In genomic region chr12:111353603-111354295, GRCh38 we compare ENCODE assay signal across 18 cellular contexts. TPM values are rescaled to one million over a fixed set of nuclear protein-coding genes. Genes with fewer than 3 reads are reported as not detected.
DNase-seq lines count a peak whose midpoint lies in the region; ATAC-seq, FAIRE-seq and TF ChIP-seq lines count a peak whose summit lies in the region.
"Had no signal": no experiment of that assay in that cellular context is flagged by ENCODE, and none has a peak within 500 bp of the region (broad histone marks: within the 10 kb centered on the region; RNA-seq: fewer than 3 reads in every experiment).

No MANE protein-coding gene starts in this region.

- H3K36me3 ChIP-seq in HUES48 (ENCODE audit: control insufficient read depth, insufficient read depth, low read length) (no peaks in the 10 kb centered on the region), endodermal cell (ENCODE audit: control insufficient read depth, insufficient read depth, low read length) (peaks cover 5% of the 10 kb centered on the region), HepG2 (replicated peaks in 1 of 2; ENCODE audit: control insufficient read depth in 1 of 2, insufficient read depth in 2 of 2, low read length in 2 of 2) (no peaks in the 10 kb centered on the region)

- peaks cover 12% of the 10 kb centered on the region for H3K36me3 Mint-ChIP-seq in endodermal cell (ENCODE audit: low read depth)
- H3K36me3 Mint-ChIP-seq: CD4-positive, CD25-positive, alpha-beta regulatory T cell had no signal

- H3K27me3 Mint-ChIP-seq in endodermal cell (ENCODE audit: insufficient read depth) = no peaks in the 10 kb centered on the region

- no peak overlapping the region for H3K4me3 Mint-ChIP-seq in endodermal cell
- H3K4me3 Mint-ChIP-seq: CD4-positive, CD25-positive, alpha-beta regulatory T cell had no signal

- no peak overlapping the region for H3K4me3 ChIP-seq in A549
- no peak overlapping the region for H3K4me3 ChIP-seq in HUES48 (ENCODE audit: low read depth, low read length)
- H3K4me3 ChIP-seq in endodermal cell (ENCODE audit: low read length) = no peak overlapping the region
- no peak overlapping the region for H3K4me3 ChIP-seq in HepG2 (replicated peaks in 1 of 3; ENCODE audit: insufficient read depth in 1 of 3, low read depth in 2 of 3, low read length in 3 of 3)

- H3K27ac Mint-ChIP-seq in endodermal cell = peak overlapping the region; percentile 79
- H3K27ac Mint-ChIP-seq: CD4-positive, CD25-positive, alpha-beta regulatory T cell had no signal

- H2AFZ ChIP-seq in HepG2 (ENCODE audit: low read length) = no peak overlapping the region

- WGBS in A549 (ENCODE audit: missing lambda C conversion rate) = 62% methylated on average over 5 of the region's 5 CpGs
- 67 to 71% methylated on average over 3 to 5 of the region's 5 CpGs for WGBS in endodermal cell (ENCODE audit: insufficient coverage in 1 of 2, insufficient read length in 1 of 2), 2 experiments
- WGBS in HepG2 (ENCODE audit: low lambda C conversion rate) = 0% methylated on average over 2 of the region's 5 CpGs

- intact Hi-C loops in HepG2 (cut with micrococcal nuclease; ENCODE audit: unreplicated experiment) = no loop called here

- DNase-seq in A549 (ENCODE audit: low read depth in 1 of 2, low spot score in 1 of 2) = no peak
- DNase-seq in endodermal cell = peak; percentile 91
- DNase-seq in HepG2 (ENCODE audit: low spot score) = no peak
- no peak for DNase-seq in substantia nigra (lab: John Stamatoyannopoulos, UW)
- no peak for DNase-seq in DMS53 treated with DMSO at 0.1 percent for 48 hours (lab: John Stamatoyannopoulos, UW; ENCODE audit: unreplicated experiment)
- DNase-seq: Caco-2; CD4-positive, CD25-positive, alpha-beta regulatory T cell; KG1; NCI-H1694 treated with DMSO at 0.1 percent for 48 hours; NCI-H226; NCI-H524; RPMI8226 had no signal

- no peak for TF ChIP-seq POLR2A in A549 (IDR thresholded peaks at IDR 0.05; ENCODE audit: low read length)
- TF ChIP-seq POLR2A in HepG2 (IDR thresholded peaks at IDR 0.05; ENCODE audit: insufficient read depth in 1 of 2, low read depth in 2 of 2, low read length in 2 of 2) = no peak

- TF ChIP-seq EP300 in A549 (IDR thresholded peaks at IDR 0.05) = no peak
- TF ChIP-seq EP300 in HepG2 (IDR thresholded peaks at IDR 0.05; ENCODE audit: low read depth in 2 of 2, low read length in 2 of 2) = no peak
- TF ChIP-seq EP300 in HepG2 (CRISPR knock-in tag; IDR thresholded peaks at IDR 0.05; ENCODE audit: borderline replicate concordance) = no peak

- no TSS peak for BruUV-seq in HepG2 (replicated peaks; lab: Mats Ljungman, UMichigan)

- H3K9me3 Mint-ChIP-seq in endodermal cell = peaks cover 6% of the 10 kb centered on the region

- no peak for FAIRE-seq in A549 (lab: Jason Lieb, UNC)
- no peak for FAIRE-seq in HepG2 (lab: Jason Lieb, UNC)
- FAIRE-seq: GM12891, GM18507 had no signal

- POLR2A ChIA-PET in A549 (lab: Yijun Ruan, JAX) = no interaction called here
- POLR2A ChIA-PET in HepG2 (lab: Yijun Ruan, JAX) = no interaction called here

- H4K20me1 ChIP-seq in HepG2 (ENCODE audit: insufficient read depth, low read length) = no peaks in the 10 kb centered on the region

- ATAC-seq in A549 (no peak), HepG2 (peak; percentile 56), GM19395 (IDR thresholded peaks at IDR 0.05; ENCODE audit: unreplicated experiment) (no peak), GM18502 (IDR thresholded peaks at IDR 0.05; ENCODE audit: poor library complexity, unreplicated experiment) (no peak)

- H3K4me1 ChIP-seq in A549 = no peaks in the 10 kb centered on the region
- H3K4me1 ChIP-seq in HUES48 (ENCODE audit: control insufficient read depth, insufficient read depth, low read length) = no peaks in the 10 kb centered on the region; the same call in 1 of the 2 replicates
- peaks cover 3% of the 10 kb centered on the region for H3K4me1 ChIP-seq in endodermal cell (ENCODE audit: control insufficient read depth, insufficient read depth, low read length)
- H3K4me1 ChIP-seq in HepG2 (ENCODE audit: insufficient read depth, low read length) = peaks cover 3% of the 10 kb centered on the region
- H3K4me1 ChIP-seq: Caco-2 had no signal

- H3K4me2 ChIP-seq in A549 (no peak overlapping the region), HepG2 (ENCODE audit: low read depth, low read length) (no peak overlapping the region)

- peaks cover 4% of the 10 kb centered on the region; the same call in 2 of the 3 replicates for H3K9me3 ChIP-seq in A549
- no peaks in the 10 kb centered on the region for H3K9me3 ChIP-seq in HUES48 (ENCODE audit: control insufficient read depth, insufficient read depth, low read length)
- peaks cover 4% of the 10 kb centered on the region for H3K9me3 ChIP-seq in endodermal cell (ENCODE audit: control insufficient read depth, low read length)
- H3K9me3 ChIP-seq in HepG2 (ENCODE audit: low read length) = no peaks in the 10 kb centered on the region

- CTCF ChIA-PET in A549 (lab: Yijun Ruan, JAX) (interaction anchor here (2.3 kb wide), 1 partner anchor 22 kb away, joined by 7 read pairs; no protein-coding TSS in a partner anchor), HepG2 (lab: Yijun Ruan, JAX; ENCODE audit: low intra/inter-chr PET ratio, low total read pairs) (no interaction called here)

- H3K4me1 Mint-ChIP-seq in endodermal cell = peaks cover 4% of the 10 kb centered on the region
- H3K4me1 Mint-ChIP-seq: CD4-positive, CD25-positive, alpha-beta regulatory T cell had no signal

- no peak overlapping the region for H3K27ac ChIP-seq in A549
- peak overlapping the region; percentile 5 for H3K27ac ChIP-seq in HUES48 (ENCODE audit: low read depth, low read length)
- no peak overlapping the region for H3K27ac ChIP-seq in endodermal cell (ENCODE audit: low read depth, low read length)
- no peak overlapping the region for H3K27ac ChIP-seq in HepG2 (ENCODE audit: extremely low read length, insufficient read depth, low read length)
- H3K27ac ChIP-seq in substantia nigra (ENCODE audit: low read depth, low read length, poor library complexity, severe bottlenecking) = no peak overlapping the region
- H3K27ac ChIP-seq: 22Rv1 had no signal

- H3K27me3 ChIP-seq in HUES48 (ENCODE audit: control insufficient read depth, insufficient read depth, low read length) (no peaks in the 10 kb centered on the region), endodermal cell (ENCODE audit: control insufficient read depth, insufficient read depth, low read length, poor library complexity, severe bottlenecking) (no peaks in the 10 kb centered on the region), HepG2 (ENCODE audit: control insufficient read depth in 1 of 2, insufficient read depth in 2 of 2, low read length in 2 of 2) (peaks cover 0 to 6% of the 10 kb centered on the region in 2 experiments; a peak in 2 of 5 replicates)

- in situ Hi-C loops in HepG2 (cut with HindIII; ENCODE audit: extremely low pct_ligation_motif_present, low pct_unique_long_range_greater_than_20kb) = no loop called here

- TF ChIP-seq CTCF in A549 (IDR thresholded peaks at IDR 0.05) (no peak), endodermal cell (conservative IDR thresholded peaks at IDR 0.05) (peak; percentile 44), HepG2 (CRISPR knock-in tag; IDR thresholded peaks at IDR 0.05) (no peak)

- no peak for TF ChIP-seq RAD21 in A549 (conservative IDR thresholded peaks at IDR 0.05 in 1 of 2, IDR thresholded peaks at IDR 0.05 in 1 of 2)
- no peak for TF ChIP-seq RAD21 in HepG2 (CRISPR knock-in tag; IDR thresholded peaks at IDR 0.05)

- no peaks in the 10 kb centered on the region for H3K79me2 ChIP-seq in HepG2 (ENCODE audit: insufficient read depth, low read length)

- H3K9ac ChIP-seq in HUES48 (ENCODE audit: low read depth, low read length) = no peak overlapping the region
- H3K9ac ChIP-seq in endodermal cell (ENCODE audit: extremely low read depth, low read length, poor library complexity, severe bottlenecking) = no peak overlapping the region
- no peak overlapping the region for H3K9ac ChIP-seq in HepG2 (ENCODE audit: insufficient read depth, low read depth, low read length)

RNA-seq across cellular contexts. Expression of gene PHETA1, which starts 15.1 kb away (rescaled TPM):
- polyA plus RNA-seq in A549 (2011; rRNA removed) (2.9 and 3.0 TPM in 2 replicates), A549 (2017; fragmentation: RNase III; extraction: RNeasy Plus Mini Kit Qiagen cat#74134 plus additional on column Dnase treatment) (5.8 to 7.3 TPM (median 7.1 TPM) in 3 replicates), HepG2 (2011; rRNA removed) (11.3 and 15.8 TPM in 2 replicates)
- polyA plus RNA-seq in A549 (2012; cell fraction: cytosol; rRNA removed) = 5.1 and 7.4 TPM in 2 replicates
- 11.4 and 15.4 TPM in 2 replicates for polyA plus RNA-seq in A549 (2012; cell fraction: nucleus; rRNA removed)
- 1.6 and 2.4 TPM in 2 replicates for polyA minus RNA-seq in A549 (2011; rRNA and poly(A)+ RNA removed)
- total RNA-seq in endodermal cell (10 to 100 TPM; 15.0 to 19.2 TPM), HepG2 (2016; rRNA removed; fragmentation: Illumina TruSeq; extraction: Trizol) (12.7 and 20.8 TPM in 2 replicates)
- polyA plus RNA-seq in endodermal cell (2013, experiment 1 of 2) = 11.7 TPM
- polyA plus RNA-seq in endodermal cell (2013, experiment 2 of 2) = 11.6 TPM
- total RNA-seq in HepG2 (2016; cell fraction: cytosol; rRNA removed; fragmentation: Illumina TruSeq; extraction: Trizol; ENCODE audit: low read depth) = 4.6 and 5.4 TPM in 2 replicates
- total RNA-seq in HepG2 (2016; cell fraction: insoluble cytoplasmic fraction; rRNA removed; fragmentation: Illumina TruSeq; extraction: Trizol) = 11.4 and 21.0 TPM in 2 replicates
- total RNA-seq in HepG2 (2016; cell fraction: membrane; rRNA removed; fragmentation: Illumina TruSeq; extraction: Trizol) = 20.1 and 22.4 TPM in 2 replicates
- total RNA-seq in HepG2 (2016; cell fraction: nucleus; rRNA removed; fragmentation: Illumina TruSeq; extraction: Trizol) = 11.4 and 16.8 TPM in 2 replicates
- 13.8 and 16.9 TPM in 2 replicates for polyA plus RNA-seq in HepG2 (2011; cell fraction: cytosol; rRNA removed)
- polyA plus RNA-seq in HepG2 (2011; cell fraction: nucleus; rRNA removed) = 38.7 and 41.4 TPM in 2 replicates
- polyA plus RNA-seq in HepG2 (2012) = 7.6 and 12.3 TPM in 2 replicates
- 4.7 and 5.7 TPM in 2 replicates for polyA plus RNA-seq in HepG2 (2016; cell fraction: cytosol; fragmentation: Illumina TruSeq; extraction: Trizol; ENCODE audit: low read depth)
- 15.8 and 19.6 TPM in 2 replicates for polyA plus RNA-seq in HepG2 (2016; cell fraction: insoluble cytoplasmic fraction; fragmentation: Illumina TruSeq; extraction: Trizol; ENCODE audit: low read depth)
- 18.1 and 18.8 TPM in 2 replicates for polyA plus RNA-seq in HepG2 (2016; cell fraction: membrane; fragmentation: Illumina TruSeq; extraction: Trizol; ENCODE audit: low read depth)
- 31.9 and 34.8 TPM in 2 replicates for polyA plus RNA-seq in HepG2 (2016; cell fraction: nucleus; fragmentation: Illumina TruSeq; extraction: Trizol; ENCODE audit: insufficient read depth, low read depth)
- polyA minus RNA-seq in HepG2 (2011; rRNA and poly(A)+ RNA removed; ENCODE audit: low replicate concordance) = 1.6 and 19.4 TPM in 2 replicates
- polyA minus RNA-seq in HepG2 (2011; cell fraction: cytosol; rRNA and poly(A)+ RNA removed) = 7.2 and 10.0 TPM in 2 replicates
- 6.4 and 9.7 TPM in 2 replicates for polyA minus RNA-seq in HepG2 (2011; cell fraction: nucleus; rRNA and poly(A)+ RNA removed)

RNA-seq across cellular contexts. Expression of gene SH2B3, which starts 52.0 kb away (rescaled TPM):
- polyA plus RNA-seq in A549 (2011; rRNA removed) (2.3 and 2.9 TPM in 2 replicates), A549 (2017; fragmentation: RNase III; extraction: RNeasy Plus Mini Kit Qiagen cat#74134 plus additional on column Dnase treatment) (2.4 to 2.5 TPM (median 2.5 TPM) in 3 replicates), HepG2 (2011; rRNA removed) (6.8 and 7.1 TPM in 2 replicates)
- polyA plus RNA-seq in A549 (2012; cell fraction: cytosol; rRNA removed) = 2.1 and 2.8 TPM in 2 replicates
- polyA plus RNA-seq in A549 (2012; cell fraction: nucleus; rRNA removed) = 2.5 and 2.9 TPM in 2 replicates
- polyA minus RNA-seq in A549 (2011; rRNA and poly(A)+ RNA removed) = 2.5 and 2.6 TPM in 2 replicates
- total RNA-seq in endodermal cell (1 to 10 TPM; 6.8 to 6.9 TPM), HepG2 (2016; rRNA removed; fragmentation: Illumina TruSeq; extraction: Trizol) (6.8 and 6.9 TPM in 2 replicates)
- 6.2 TPM for polyA plus RNA-seq in endodermal cell (2013, experiment 1 of 2)
- 5.0 TPM for polyA plus RNA-seq in endodermal cell (2013, experiment 2 of 2)
- 3.0 and 4.5 TPM in 2 replicates for total RNA-seq in HepG2 (2016; cell fraction: cytosol; rRNA removed; fragmentation: Illumina TruSeq; extraction: Trizol; ENCODE audit: low read depth)
- total RNA-seq in HepG2 (2016; cell fraction: insoluble cytoplasmic fraction; rRNA removed; fragmentation: Illumina TruSeq; extraction: Trizol) = 5.3 and 6.3 TPM in 2 replicates
- total RNA-seq in HepG2 (2016; cell fraction: membrane; rRNA removed; fragmentation: Illumina TruSeq; extraction: Trizol) = 8.1 and 8.8 TPM in 2 replicates
- 3.3 and 4.2 TPM in 2 replicates for total RNA-seq in HepG2 (2016; cell fraction: nucleus; rRNA removed; fragmentation: Illumina TruSeq; extraction: Trizol)
- polyA plus RNA-seq in HepG2 (2011; cell fraction: cytosol; rRNA removed) = 5.9 and 7.0 TPM in 2 replicates
- 6.3 and 7.7 TPM in 2 replicates for polyA plus RNA-seq in HepG2 (2011; cell fraction: nucleus; rRNA removed)
- polyA plus RNA-seq in HepG2 (2012) = 5.1 and 9.2 TPM in 2 replicates
- polyA plus RNA-seq in HepG2 (2016; cell fraction: cytosol; fragmentation: Illumina TruSeq; extraction: Trizol; ENCODE audit: low read depth) = 0.99 and 1.3 TPM in 2 replicates
- 7.6 and 9.1 TPM in 2 replicates for polyA plus RNA-seq in HepG2 (2016; cell fraction: insoluble cytoplasmic fraction; fragmentation: Illumina TruSeq; extraction: Trizol; ENCODE audit: low read depth)
- 5.2 and 5.7 TPM in 2 replicates for polyA plus RNA-seq in HepG2 (2016; cell fraction: membrane; fragmentation: Illumina TruSeq; extraction: Trizol; ENCODE audit: low read depth)
- polyA plus RNA-seq in HepG2 (2016; cell fraction: nucleus; fragmentation: Illumina TruSeq; extraction: Trizol; ENCODE audit: insufficient read depth, low read depth) = 8.8 and 9.8 TPM in 2 replicates
- polyA minus RNA-seq in HepG2 (2011; rRNA and poly(A)+ RNA removed; ENCODE audit: low replicate concordance) = 2.2 and 11.4 TPM in 2 replicates
- polyA minus RNA-seq in HepG2 (2011; cell fraction: cytosol; rRNA and poly(A)+ RNA removed) = 6.2 and 6.9 TPM in 2 replicates
- 3.3 and 3.9 TPM in 2 replicates for polyA minus RNA-seq in HepG2 (2011; cell fraction: nucleus; rRNA and poly(A)+ RNA removed)

Comparison
In these comparisons a context has a peak if more than half of its experiments do, and no peak if none do; other contexts are left out.
1. Of the 38 proteins assayed by ChIP-seq in both HepG2 and A549: peak only in HepG2: none; only in A549: ZFP36; in both: none; in neither: 37.